17 cellular contexts compared by ENCODE assay signal in genomic region chr5:153267506-153267905, GRCh38.
"Had no signal": no experiment of that assay in that cellular context is flagged by ENCODE, and none has a peak within 500 bp of the region (broad histone marks: within the 10 kb centered on the region; RNA-seq: fewer than 3 reads in every experiment).

No MANE protein-coding gene starts in this region.

- H3K4me3 ChIP-seq: coronary artery, heart right ventricle, lower lobe of right lung, tibial artery, uterus had no signal

- H3K27ac ChIP-seq: coronary artery, heart right ventricle, lower lobe of right lung, tibial artery, uterus had no signal

- DNase-seq: activated CD4-positive, alpha-beta T cell treated with anti-CD3 and anti-CD28 coated beads for 4 hours; activated CD8-positive, alpha-beta T cell treated with anti-CD3 and anti-CD28 coated beads for 36 hours; activated naive CD4-positive, alpha-beta T cell treated with Interleukin-2 at 50 U/mL for 16 hours; activated naive CD8-positive, alpha-beta T cell treated with anti-CD3 and anti-CD28 coated beads, Interleukin-2, amount 10 ng/mL, durations not matched to agents 7 days and 5 days; activated T-cell treated with anti-CD3 and anti-CD28 coated beads, Interleukin-2, amount 50 U/mL, for 24 hours; anterior cingulate cortex; heart right ventricle; lower lobe of right lung; posterior cingulate gyrus; retina; stimulated activated CD4-positive, alpha-beta T cell treated with anti-CD3 and anti-CD28 coated beads, Interleukin-12 subunit alpha, Interleukin-12 subunit beta, amount 100 ng/mL, for 4 hours; stimulated activated CD4-positive, alpha-beta T cell treated with anti-CD3 and anti-CD28 coated beads, Interleukin-1b, Interleukin-23, amount 100 ng/mL, for 48 hours; stimulated activated naive CD8-positive, alpha-beta T cell treated with anti-CD3 and anti-CD28 coated beads, Interleukin-15, Interleukin-2, amounts not matched to agents 100 U/mL and 50 U/mL, for 24 hours; substantia nigra; tibial artery; uterus had no signal
